In the genomic region with DNA sequence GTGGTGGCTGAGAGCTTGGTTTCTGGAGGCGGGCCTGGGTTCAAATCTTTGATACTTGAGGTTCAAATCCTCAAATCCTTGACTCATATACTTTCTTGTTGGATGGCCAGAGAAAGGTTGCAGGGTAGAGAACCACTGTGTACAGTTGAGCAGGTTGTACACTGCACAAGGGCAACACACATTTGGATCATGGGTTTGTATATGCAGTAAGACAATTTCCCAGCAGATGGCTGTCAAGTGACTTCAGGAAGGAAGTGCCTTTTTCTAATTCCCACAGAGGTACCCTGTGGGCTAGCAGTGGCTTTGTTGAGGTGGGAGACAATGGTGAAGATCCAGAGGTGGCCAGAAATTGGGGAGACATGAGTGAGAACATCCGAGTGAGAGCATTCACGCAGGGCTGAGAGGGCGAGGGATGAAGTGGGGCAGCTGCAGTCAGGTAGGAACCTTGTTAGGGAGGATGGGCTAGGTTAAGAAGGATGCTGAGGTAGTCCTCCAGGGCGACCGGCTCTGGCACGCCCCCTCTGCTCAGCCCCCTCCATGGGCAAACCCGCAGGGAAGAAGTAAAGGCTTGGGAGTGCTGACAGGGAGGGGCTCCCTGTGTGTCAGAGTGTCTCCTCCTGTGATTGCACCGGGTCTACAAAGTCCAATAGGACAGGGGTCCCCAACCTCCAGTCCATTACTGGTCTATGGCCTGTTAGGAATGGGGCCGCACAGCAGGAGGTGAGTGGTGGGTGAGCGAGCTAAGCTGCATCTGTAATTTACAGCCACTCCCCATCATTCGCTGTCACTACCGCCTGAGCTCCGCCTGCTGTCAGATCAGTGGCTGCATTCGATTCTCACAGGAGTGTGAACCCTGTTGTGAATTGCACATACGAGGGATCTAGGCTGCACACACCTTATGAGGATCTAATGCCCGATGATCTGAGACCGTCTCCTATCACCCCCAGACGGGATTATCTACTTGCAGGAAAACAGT, we compare ENCODE assay signal across 2 cellular contexts.
A peak's percentile ranks its signal among the peaks of the same experiment; 100 is the strongest.
TF ChIP-seq lines count a peak whose summit lies in the region.

No MANE protein-coding gene starts in this region.

TF ChIP-seq in HEK293, 187 proteins besides CTCF, POLR2A, EP300 and RAD21:
- no peak for TF ChIP-seq KLF1 (tag by site-specific recombination; IDR thresholded peaks at IDR 0.05)
- TF ChIP-seq ZSCAN23 (tag by site-specific recombination; IDR thresholded peaks at IDR 0.05), result no peak
- no peak for TF ChIP-seq ZNF202 (tag by site-specific recombination; IDR thresholded peaks at IDR 0.05; ENCODE audit: borderline replicate concordance)
- no peak for TF ChIP-seq ZNF707 (tag by site-specific recombination; IDR thresholded peaks at IDR 0.05)
- TF ChIP-seq, protein P1, sequence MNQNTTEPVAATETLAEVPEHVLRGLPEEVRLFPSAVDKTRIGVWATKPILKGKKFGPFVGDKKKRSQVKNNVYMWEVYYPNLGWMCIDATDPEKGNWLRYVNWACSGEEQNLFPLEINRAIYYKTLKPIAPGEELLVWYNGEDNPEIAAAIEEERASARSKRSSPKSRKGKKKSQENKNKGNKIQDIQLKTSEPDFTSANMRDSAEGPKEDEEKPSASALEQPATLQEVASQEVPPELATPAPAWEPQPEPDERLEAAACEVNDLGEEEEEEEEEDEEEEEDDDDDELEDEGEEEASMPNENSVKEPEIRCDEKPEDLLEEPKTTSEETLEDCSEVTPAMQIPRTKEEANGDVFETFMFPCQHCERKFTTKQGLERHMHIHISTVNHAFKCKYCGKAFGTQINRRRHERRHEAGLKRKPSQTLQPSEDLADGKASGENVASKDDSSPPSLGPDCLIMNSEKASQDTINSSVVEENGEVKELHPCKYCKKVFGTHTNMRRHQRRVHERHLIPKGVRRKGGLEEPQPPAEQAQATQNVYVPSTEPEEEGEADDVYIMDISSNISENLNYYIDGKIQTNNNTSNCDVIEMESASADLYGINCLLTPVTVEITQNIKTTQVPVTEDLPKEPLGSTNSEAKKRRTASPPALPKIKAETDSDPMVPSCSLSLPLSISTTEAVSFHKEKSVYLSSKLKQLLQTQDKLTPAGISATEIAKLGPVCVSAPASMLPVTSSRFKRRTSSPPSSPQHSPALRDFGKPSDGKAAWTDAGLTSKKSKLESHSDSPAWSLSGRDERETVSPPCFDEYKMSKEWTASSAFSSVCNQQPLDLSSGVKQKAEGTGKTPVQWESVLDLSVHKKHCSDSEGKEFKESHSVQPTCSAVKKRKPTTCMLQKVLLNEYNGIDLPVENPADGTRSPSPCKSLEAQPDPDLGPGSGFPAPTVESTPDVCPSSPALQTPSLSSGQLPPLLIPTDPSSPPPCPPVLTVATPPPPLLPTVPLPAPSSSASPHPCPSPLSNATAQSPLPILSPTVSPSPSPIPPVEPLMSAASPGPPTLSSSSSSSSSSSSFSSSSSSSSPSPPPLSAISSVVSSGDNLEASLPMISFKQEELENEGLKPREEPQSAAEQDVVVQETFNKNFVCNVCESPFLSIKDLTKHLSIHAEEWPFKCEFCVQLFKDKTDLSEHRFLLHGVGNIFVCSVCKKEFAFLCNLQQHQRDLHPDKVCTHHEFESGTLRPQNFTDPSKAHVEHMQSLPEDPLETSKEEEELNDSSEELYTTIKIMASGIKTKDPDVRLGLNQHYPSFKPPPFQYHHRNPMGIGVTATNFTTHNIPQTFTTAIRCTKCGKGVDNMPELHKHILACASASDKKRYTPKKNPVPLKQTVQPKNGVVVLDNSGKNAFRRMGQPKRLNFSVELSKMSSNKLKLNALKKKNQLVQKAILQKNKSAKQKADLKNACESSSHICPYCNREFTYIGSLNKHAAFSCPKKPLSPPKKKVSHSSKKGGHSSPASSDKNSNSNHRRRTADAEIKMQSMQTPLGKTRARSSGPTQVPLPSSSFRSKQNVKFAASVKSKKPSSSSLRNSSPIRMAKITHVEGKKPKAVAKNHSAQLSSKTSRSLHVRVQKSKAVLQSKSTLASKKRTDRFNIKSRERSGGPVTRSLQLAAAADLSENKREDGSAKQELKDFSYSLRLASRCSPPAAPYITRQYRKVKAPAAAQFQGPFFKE (tag by site-specific recombination; IDR thresholded peaks at IDR 0.05; ENCODE audit: borderline replicate concordance), result no peak
- no peak for TF ChIP-seq SP7 (tag by site-specific recombination; IDR thresholded peaks at IDR 0.05)
- TF ChIP-seq ZIC2 (tag by site-specific recombination; IDR thresholded peaks at IDR 0.05), result 0 out of 2 replicates have a peak, but pooled peaks have one; percentile 11
- TF ChIP-seq, protein P2, sequence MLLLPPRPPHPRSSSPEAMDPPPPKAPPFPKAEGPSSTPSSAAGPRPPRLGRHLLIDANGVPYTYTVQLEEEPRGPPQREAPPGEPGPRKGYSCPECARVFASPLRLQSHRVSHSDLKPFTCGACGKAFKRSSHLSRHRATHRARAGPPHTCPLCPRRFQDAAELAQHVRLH (tag by site-specific recombination; IDR thresholded peaks at IDR 0.05), result 0 out of 2 replicates have a peak, but pooled peaks have one; percentile 27
- TF ChIP-seq ZNF654 (tag by site-specific recombination; IDR thresholded peaks at IDR 0.05; ENCODE audit: low read depth), result peak; percentile 14; the same call in 1 of the 2 replicates
- TF ChIP-seq HOXA7 (CRISPR knock-in tag; IDR thresholded peaks at IDR 0.05; ENCODE audit: borderline replicate concordance), result no peak
- TF ChIP-seq ZNF292 (tag by site-specific recombination; IDR thresholded peaks at IDR 0.05; ENCODE audit: borderline replicate concordance, low read depth), result no peak
- TF ChIP-seq, protein P3, sequence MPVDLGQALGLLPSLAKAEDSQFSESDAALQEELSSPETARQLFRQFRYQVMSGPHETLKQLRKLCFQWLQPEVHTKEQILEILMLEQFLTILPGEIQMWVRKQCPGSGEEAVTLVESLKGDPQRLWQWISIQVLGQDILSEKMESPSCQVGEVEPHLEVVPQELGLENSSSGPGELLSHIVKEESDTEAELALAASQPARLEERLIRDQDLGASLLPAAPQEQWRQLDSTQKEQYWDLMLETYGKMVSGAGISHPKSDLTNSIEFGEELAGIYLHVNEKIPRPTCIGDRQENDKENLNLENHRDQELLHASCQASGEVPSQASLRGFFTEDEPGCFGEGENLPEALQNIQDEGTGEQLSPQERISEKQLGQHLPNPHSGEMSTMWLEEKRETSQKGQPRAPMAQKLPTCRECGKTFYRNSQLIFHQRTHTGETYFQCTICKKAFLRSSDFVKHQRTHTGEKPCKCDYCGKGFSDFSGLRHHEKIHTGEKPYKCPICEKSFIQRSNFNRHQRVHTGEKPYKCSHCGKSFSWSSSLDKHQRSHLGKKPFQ (tag by site-specific recombination; IDR thresholded peaks at IDR 0.05), result peak; percentile 73

TF ChIP-seq in H1, 55 proteins besides CTCF, POLR2A, EP300 and RAD21:
- TF ChIP-seq JUN (IDR thresholded peaks at IDR 0.05; ENCODE audit: low read depth, low read length) (no peak), ATF2 (IDR thresholded peaks at IDR 0.05; ENCODE audit: low read length) (no peak), TEAD4 (IDR thresholded peaks at IDR 0.05; ENCODE audit: low read depth, low read length) (no peak), POLR2AphosphoS5 (IDR thresholded peaks at IDR 0.05; ENCODE audit: low read depth, low read length) (no peak), KDM1A (IDR thresholded peaks at IDR 0.05; ENCODE audit: borderline replicate concordance, low read length) (0 out of 2 replicates have a peak, but pooled peaks have one; percentile 54), RNF2 (IDR thresholded peaks at IDR 0.05; ENCODE audit: borderline replicate concordance, low read depth, low read length, missing control alignments, poor library complexity, severe bottlenecking) (no peak)
